Comparison of ENCODE assay signal across 13 cellular contexts in the genomic region with DNA sequence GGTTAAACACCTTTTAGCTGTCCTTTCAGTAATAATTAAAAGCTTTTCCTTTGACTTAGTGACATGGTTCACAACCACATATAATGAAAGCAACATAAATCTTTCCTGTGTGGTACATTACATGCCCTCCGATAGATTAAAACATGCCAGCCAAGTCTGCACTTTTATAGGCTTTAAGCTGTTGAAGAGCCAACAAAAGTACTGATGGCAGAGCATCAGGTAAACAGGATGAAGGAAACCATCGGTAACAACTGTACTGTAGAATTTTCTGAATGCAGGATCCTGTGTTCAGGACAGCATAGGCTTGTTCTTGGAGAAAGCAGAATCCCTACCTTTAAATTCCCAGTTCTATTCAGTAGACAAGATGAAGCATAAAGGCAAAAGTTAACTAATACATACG.
"Had no signal": no experiment of that assay in that cellular context is flagged by ENCODE, and none has a peak within 500 bp of the region (broad histone marks: within the 10 kb centered on the region; RNA-seq: fewer than 3 reads in every experiment).

No MANE protein-coding gene starts in this region.

- H3K27ac ChIP-seq: neutrophil, parathyroid adenoma had no signal

- H3K27ac Mint-ChIP-seq: activated CD4-positive, alpha-beta memory T cell treated with anti-CD3 and anti-CD28 coated beads for 36 hours; activated CD8-positive, alpha-beta memory T cell treated with anti-CD3 and anti-CD28 coated beads, Interleukin-2, amount 10 ng/mL, durations not matched to agents 7 days and 5 days; naive B cell; stimulated activated memory B cell treated with anti-CD40 and anti-IgM and Interleukin-4, amounts not matched to agents 10 μg/mL and 1 μg/mL and 100 μg/mL, for 72 hours had no signal

- H3K27me3 Mint-ChIP-seq: activated CD4-positive, alpha-beta memory T cell treated with anti-CD3 and anti-CD28 coated beads for 36 hours; activated CD8-positive, alpha-beta memory T cell treated with anti-CD3 and anti-CD28 coated beads, Interleukin-2, amount 10 ng/mL, durations not matched to agents 7 days and 5 days; naive B cell; stimulated activated memory B cell treated with anti-CD40 and anti-IgM and Interleukin-4, amounts not matched to agents 10 μg/mL and 1 μg/mL and 100 μg/mL, for 72 hours had no signal

- H3K9me3 ChIP-seq: neutrophil had no signal

- H3K27me3 ChIP-seq: neutrophil had no signal

- H3K4me3 Mint-ChIP-seq: activated CD4-positive, alpha-beta memory T cell treated with anti-CD3 and anti-CD28 coated beads for 36 hours; activated CD8-positive, alpha-beta memory T cell treated with anti-CD3 and anti-CD28 coated beads, Interleukin-2, amount 10 ng/mL, durations not matched to agents 7 days and 5 days; activated T-cell treated with anti-CD3 and anti-CD28 coated beads, Interleukin-2, amount 50 U/mL, for 4 hours; naive B cell; stimulated activated memory B cell treated with anti-CD40 and anti-IgM and Interleukin-4, amounts not matched to agents 10 μg/mL and 1 μg/mL and 100 μg/mL, for 72 hours had no signal

- ATAC-seq: activated CD8-positive, alpha-beta memory T cell treated with anti-CD3 and anti-CD28 coated beads, Interleukin-2, amount 10 ng/mL, durations not matched to agents 7 days and 5 days; left lobe of liver; stimulated activated memory B cell treated with anti-CD40 and anti-IgM and Interleukin-4, amounts not matched to agents 10 μg/mL and 1 μg/mL and 100 μg/mL, for 72 hours had no signal

- H3K4me1 Mint-ChIP-seq: stimulated activated memory B cell treated with anti-CD40 and anti-IgM and Interleukin-4, amounts not matched to agents 10 μg/mL and 1 μg/mL and 100 μg/mL, for 72 hours had no signal

- H3K4me1 ChIP-seq: parathyroid adenoma had no signal

- H3K9me3 Mint-ChIP-seq: activated CD4-positive, alpha-beta memory T cell treated with anti-CD3 and anti-CD28 coated beads for 36 hours; activated T-cell treated with anti-CD3 and anti-CD28 coated beads, Interleukin-2, amount 50 U/mL, for 4 hours; naive B cell; stimulated activated memory B cell treated with anti-CD40 and anti-IgM and Interleukin-4, amounts not matched to agents 10 μg/mL and 1 μg/mL and 100 μg/mL, for 72 hours had no signal

- H3K36me3 ChIP-seq: neutrophil had no signal

- H3K36me3 Mint-ChIP-seq: naive B cell; stimulated activated memory B cell treated with anti-CD40 and anti-IgM and Interleukin-4, amounts not matched to agents 10 μg/mL and 1 μg/mL and 100 μg/mL, for 72 hours had no signal

- DNase-seq: activated CD4-positive, alpha-beta memory T cell treated with anti-CD3 and anti-CD28 coated beads for 36 hours; activated CD4-positive, alpha-beta T cell treated with anti-CD3 and anti-CD28 coated beads for 1 hour; activated CD8-positive, alpha-beta memory T cell treated with anti-CD3 and anti-CD28 coated beads, Interleukin-2, amount 10 ng/mL, durations not matched to agents 7 days and 5 days; activated gamma-delta T cell treated with Interleukin-2 at 50 U/mL for 16 hours; activated T-cell treated with anti-CD3 and anti-CD28 coated beads, Interleukin-2, amount 50 U/mL, for 4 hours; naive B cell; stimulated activated CD4-positive, alpha-beta T cell treated with anti-CD3 and anti-CD28 coated beads, Interleukin-2, amount 100 ng/mL, for 48 hours; T-helper 1 cell; T1000 had no signal
